ENCODE assay signal across 11 cellular contexts in genomic region chr1:47229031-47229831, GRCh38. TPM values are rescaled to one million over a fixed set of nuclear protein-coding genes. Genes with fewer than 3 reads are reported as not detected.
DNase-seq lines count a peak whose midpoint lies in the region; ATAC-seq and TF ChIP-seq lines count a peak whose summit lies in the region.
"Had no signal": no experiment of that assay in that cellular context is flagged by ENCODE, and none has a peak within 500 bp of the region (broad histone marks: within the 10 kb centered on the region; RNA-seq: fewer than 3 reads in every experiment).

No MANE protein-coding gene starts in this region.

- peak in 1 of 4 donors; percentile 12 for TF ChIP-seq POLR2A in stomach (IDR thresholded peaks at IDR 0.05)

- no peaks in the 10 kb centered on the region for H3K36me3 ChIP-seq in stomach
- H3K36me3 ChIP-seq: adrenal gland had no signal

- intact Hi-C loops in stomach (cut with DNase I; ENCODE audit: low total_unique reads) = no loop called here

- H3K9me3 ChIP-seq in stomach = no peaks in the 10 kb centered on the region
- H3K9me3 ChIP-seq: adrenal gland had no signal

- TF ChIP-seq EP300 in stomach (IDR thresholded peaks at IDR 0.05) = no peak

- no peaks in the 10 kb centered on the region for H3K27me3 Mint-ChIP-seq in central memory CD8-positive, alpha-beta T cell

- no peak overlapping the region for H3K27ac Mint-ChIP-seq in central memory CD8-positive, alpha-beta T cell (ENCODE audit: low read depth)

- no peaks in the 10 kb centered on the region for H3K9me3 Mint-ChIP-seq in central memory CD8-positive, alpha-beta T cell

- TF ChIP-seq CTCF in stomach (IDR thresholded peaks at IDR 0.05) = no peak

- DNase-seq in Jurkat, Clone E6-1 (ENCODE audit: low read depth, low spot score) = peak; percentile 56
- no peak for DNase-seq in central memory CD8-positive, alpha-beta T cell (ENCODE audit: low spot score in 2 of 2)
- DNase-seq in left kidney (ENCODE audit: low read depth, low spot score) (peak; percentile 51), stomach (no peak), NOMO-1 treated with DMSO at 0.1 percent for 48 hours (lab: John Stamatoyannopoulos, UW; ENCODE audit: unreplicated experiment) (no peak), NCI-H774 (lab: John Stamatoyannopoulos, UW) (no peak), germinal center (ENCODE audit: low spot score) (no peak), DMS 273 (lab: John Stamatoyannopoulos, UW; ENCODE audit: unreplicated experiment) (no peak)
- DNase-seq: NCI-H1105 treated with DMSO at 0.1 percent for 48 hours, T-helper 2 cell had no signal

- H3K27ac ChIP-seq in stomach = peak overlapping the region; percentile 24 to 78 (median 75)

- peak overlapping the region; percentile 80 for H3K4me3 ChIP-seq in Jurkat, Clone E6-1 (ENCODE audit: low read length)
- peak overlapping the region; percentile 16 to 51 (median 38) for H3K4me3 ChIP-seq in stomach

- H3K4me3 Mint-ChIP-seq in central memory CD8-positive, alpha-beta T cell = peak overlapping the region; percentile 23

- peaks cover 31% of the 10 kb centered on the region for H3K4me1 Mint-ChIP-seq in central memory CD8-positive, alpha-beta T cell

- H3K36me3 Mint-ChIP-seq in central memory CD8-positive, alpha-beta T cell (ENCODE audit: insufficient read depth) = peaks cover 7% of the 10 kb centered on the region

- WGBS in stomach, 5 donors = 12 to 25% (median 19%) methylated on average over 25 to 35 of the region's 35 CpGs

- H3K4me1 ChIP-seq in stomach = peaks cover 32 to 54% (median 46%) of the 10 kb centered on the region in 4 donors

- peaks cover 51 to 100% (median 100%) of the 10 kb centered on the region in 3 donors for H3K27me3 ChIP-seq in stomach

- ATAC-seq in central memory CD8-positive, alpha-beta T cell (replicated peaks; ENCODE audit: extremely low read depth, poor library complexity, severe bottlenecking) = no peak

RNA-seq across cellular contexts. Expression of gene TAL1, which starts 2.8 kb away (rescaled TPM):
- 149 TPM for polyA plus RNA-seq in Jurkat, Clone E6-1 (2012; ENCODE audit: insufficient read depth, insufficient read length)
- 1 to 10 TPM in 3 of 5 donors, under 1 TPM in 1, not detected in 1; under 0.01 to 4.5 (median 3.5) TPM for total RNA-seq in stomach
- 1 to 10 TPM in 2 of 3 donors, under 1 TPM in 1; 0.98 to 1.5 (median 1.2) TPM for polyA plus RNA-seq in stomach

RNA-seq across cellular contexts. Expression of gene PDZK1IP1, which starts 39.4 kb away (rescaled TPM):
- polyA plus RNA-seq in Jurkat, Clone E6-1 (2012; ENCODE audit: insufficient read depth, insufficient read length) = not detected
- 100 to 1,000 TPM in 2 of 5 donors, 1 to 10 TPM in 1, under 1 TPM in 1, not detected in 1; 0.87 to 292 (median 69.0) TPM for total RNA-seq in stomach
- 100 to 1,000 TPM in 2 of 3 donors, 10 to 100 TPM in 1; 43.7 to 169 (median 163) TPM for polyA plus RNA-seq in stomach

Comparison
In these comparisons a context has a peak if more than half of its experiments do, and no peak if none do; other contexts are left out.
1. DNase-seq: peak in Jurkat, Clone E6-1 (single experiment) and left kidney (single experiment); none in central memory CD8-positive, alpha-beta T cell (0 of 2), stomach (single experiment), NOMO-1 treated with DMSO at 0.1 percent for 48 hours (single experiment), NCI-H774 (single experiment), germinal center (single experiment) and DMS 273 (single experiment).